1 cellular context compared by ENCODE assay signal in genomic region chrX:70481424-70481823, GRCh38.
TF ChIP-seq lines count a peak whose summit lies in the region.

No MANE protein-coding gene starts in this region.

TF ChIP-seq in GM23338, 12 proteins besides CTCF, POLR2A, EP300 and RAD21 (continued from another document):
- TF ChIP-seq ZNF462 (CRISPR knock-in tag; IDR thresholded peaks at IDR 0.05): no peak
